Comparison of ENCODE assay signal across 1 cellular context in genomic region chr1:43951021-43951985, GRCh38.
TF ChIP-seq lines count a peak whose summit lies in the region.

No MANE protein-coding gene starts in this region.

TF ChIP-seq in endothelial cell of umbilical vein, 7 proteins besides CTCF, POLR2A, EP300 and RAD21:
- TF ChIP-seq FOS (IDR thresholded peaks at IDR 0.05; ENCODE audit: borderline replicate concordance, insufficient read depth, low read length) (peak; percentile 46), JUN (IDR thresholded peaks at IDR 0.05; ENCODE audit: borderline replicate concordance, insufficient read depth, insufficient read length, low read depth) (no peak)
